In the genomic region with DNA sequence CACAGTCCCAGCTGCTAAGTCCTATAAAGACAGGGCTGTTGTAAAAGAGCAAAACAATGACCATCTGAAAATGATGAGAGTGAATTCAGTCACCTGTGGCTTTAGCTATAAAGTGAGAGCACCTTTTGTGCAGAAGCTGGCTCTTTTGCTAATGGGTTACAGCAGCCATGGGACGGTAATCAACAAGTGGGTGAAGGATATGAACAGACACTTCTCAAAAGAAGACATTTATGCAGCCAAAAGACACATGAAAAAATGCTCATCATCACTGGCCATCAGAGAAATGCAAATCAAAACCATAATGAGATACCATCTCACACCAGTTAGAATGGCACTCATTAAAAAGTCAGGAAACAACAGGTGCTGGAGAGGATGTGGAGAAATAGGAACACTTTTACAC, we compare ENCODE assay signal across 10 cellular contexts. TPM values are rescaled to one million over a fixed set of nuclear protein-coding genes. Genes with fewer than 3 reads are reported as not detected.
"Had no signal": no experiment of that assay in that cellular context is flagged by ENCODE, and none has a peak within 500 bp of the region (broad histone marks: within the 10 kb centered on the region; RNA-seq: fewer than 3 reads in every experiment).

No MANE protein-coding gene starts in this region.

RNA-seq across cellular contexts. Expression of gene MROH9, which starts 16.4 kb away (rescaled TPM):
- polyA plus RNA-seq: naive thymus-derived CD8-positive, alpha-beta T cell; neural cell; ovary; pancreas; psoas muscle; right cardiac atrium; sigmoid colon; small intestine; smooth muscle cell; spleen had no signal
